In the genomic region with DNA sequence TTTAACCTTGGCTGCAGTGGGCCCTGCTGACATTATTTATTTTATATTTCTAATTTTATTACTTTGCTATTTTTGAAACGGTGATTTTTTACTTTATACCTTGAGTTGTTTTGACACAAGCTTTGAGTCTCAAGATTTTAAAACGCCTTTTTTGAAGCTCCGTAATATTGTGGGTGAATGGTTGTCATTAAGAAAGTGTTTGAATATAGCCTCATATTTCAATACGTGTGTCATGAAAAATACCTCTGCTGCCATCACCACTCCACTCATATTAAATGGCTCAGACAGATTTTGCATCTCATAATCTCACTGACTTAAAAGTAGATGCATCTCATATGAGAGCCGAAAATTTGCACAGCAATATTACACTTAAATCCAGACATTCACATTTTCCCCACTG, we compare ENCODE assay signal across 24 cellular contexts.
A peak's percentile ranks its signal among the peaks of the same experiment; 100 is the strongest.
DNase-seq lines count a peak whose midpoint lies in the region; ATAC-seq, FAIRE-seq and TF ChIP-seq lines count a peak whose summit lies in the region.
"Had no signal": no experiment of that assay in that cellular context is flagged by ENCODE, and none has a peak within 500 bp of the region (broad histone marks: within the 10 kb centered on the region; RNA-seq: fewer than 3 reads in every experiment).

No MANE protein-coding gene starts in this region.

- H3K27ac Mint-ChIP-seq in GM23338: 0 out of 2 replicates have a peak overlapping the region, but pooled peaks have one; percentile 30
- H3K27ac Mint-ChIP-seq in astrocyte (ENCODE audit: unreplicated experiment): peak overlapping the region; percentile 81
- H3K27ac Mint-ChIP-seq: B cell; CD4-positive, alpha-beta T cell; CD8-positive, alpha-beta T cell had no signal

- H3K4me3 Mint-ChIP-seq in GM23338 (no peak overlapping the region), astrocyte (ENCODE audit: unreplicated experiment) (no peak overlapping the region)
- H3K4me3 Mint-ChIP-seq: B cell; CD4-positive, alpha-beta T cell; CD8-positive, alpha-beta T cell had no signal

- no peaks in the 10 kb centered on the region for H3K27me3 ChIP-seq in GM23338 (ENCODE audit: insufficient read depth)
- no peaks in the 10 kb centered on the region for H3K27me3 ChIP-seq in astrocyte (ENCODE audit: insufficient read depth, low read length)
- H3K27me3 ChIP-seq: BLaER1 treated with 17β-estradiol and CSF1 and Interleukin-3, amounts not matched to agents 10 nM and 100 nM had no signal

- no peak for DNase-seq in GM23338 (ENCODE audit: low spot score)
- no peak for DNase-seq in astrocyte (ENCODE audit: low read depth)
- peak; percentile 43 for DNase-seq in putamen (ENCODE audit: low spot score)
- no peak for DNase-seq in H54 (ENCODE audit: insufficient read length, low spot score)
- no peak for DNase-seq in GM10266 (ENCODE audit: extremely low spot score)
- no peak for DNase-seq in amniotic stem cell (lab: John Stamatoyannopoulos, UW)
- DNase-seq: 8988T; AML-193; Caco-2; Calu3; CD4-positive, alpha-beta T cell; CD8-positive, alpha-beta T cell; DMS79 treated with DMSO at 0.1 percent for 48 hours; GF-D8 had no signal

- H3F3A ChIP-seq in GM23338 (replicated peaks; ENCODE audit: low read depth): no peaks in the 10 kb centered on the region

- H3K9me3 ChIP-seq in astrocyte (ENCODE audit: insufficient read depth, low read depth, low read length): no peaks in the 10 kb centered on the region
- H3K9me3 ChIP-seq: BLaER1 treated with 17β-estradiol and CSF1 and Interleukin-3, amounts not matched to agents 10 nM and 100 nM; Caco-2 had no signal

- no peak overlapping the region for H3K27ac ChIP-seq in GM23338 (ENCODE audit: low read depth)
- no peak overlapping the region for H3K27ac ChIP-seq in astrocyte (ENCODE audit: low read depth, low read length)
- H3K27ac ChIP-seq: BLaER1 treated with 17β-estradiol and CSF1 and Interleukin-3, amounts not matched to agents 10 nM and 100 nM; C4-2B had no signal

- H2AFZ ChIP-seq in GM23338 (no peak overlapping the region), astrocyte (ENCODE audit: low read depth, low read length) (no peak overlapping the region)

- no peak for TF ChIP-seq POLR2A in H54 (IDR thresholded peaks at IDR 0.05; ENCODE audit: low read depth, low read length)

- H3K4me3 ChIP-seq in GM23338: no peak overlapping the region
- H3K4me3 ChIP-seq in astrocyte (ENCODE audit: insufficient read depth, low read depth, low read length): no peak overlapping the region
- H3K4me3 ChIP-seq: BLaER1 treated with 17β-estradiol and CSF1 and Interleukin-3, amounts not matched to agents 10 nM and 100 nM; GM12878 had no signal

- no peaks in the 10 kb centered on the region for H3K9me2 ChIP-seq in GM23338 (ENCODE audit: insufficient read depth)

- H3K36me3 ChIP-seq in GM23338 (ENCODE audit: insufficient read depth) (no peaks in the 10 kb centered on the region), astrocyte (ENCODE audit: insufficient read depth, low read length) (no peaks in the 10 kb centered on the region)
- H3K36me3 ChIP-seq: BLaER1 treated with 17β-estradiol and CSF1 and Interleukin-3, amounts not matched to agents 10 nM and 100 nM had no signal

- no peak for FAIRE-seq in astrocyte (lab: Jason Lieb, UNC)
- no peak for FAIRE-seq in H54 (lab: Jason Lieb, UNC)
- FAIRE-seq: A204.1, D721Med, G401.6, GM12878, GM12892, GM18507 had no signal

- H3K4me1 ChIP-seq in GM23338 (ENCODE audit: insufficient read depth): no peaks in the 10 kb centered on the region; the same call in 1 of the 2 replicates
- H3K4me1 ChIP-seq in astrocyte (ENCODE audit: insufficient read depth, low read length): peaks cover 7% of the 10 kb centered on the region
- H3K4me1 ChIP-seq: Caco-2 had no signal

- no peaks in the 10 kb centered on the region for H4K20me1 ChIP-seq in GM23338 (replicated peaks; ENCODE audit: insufficient read depth)
- H4K20me1 ChIP-seq in astrocyte (ENCODE audit: insufficient read depth, low read length): no peaks in the 10 kb centered on the region
- H4K20me1 ChIP-seq: BLaER1 treated with 17β-estradiol and CSF1 and Interleukin-3, amounts not matched to agents 10 nM and 100 nM had no signal

- H3K9me3 Mint-ChIP-seq in GM23338 (no peaks in the 10 kb centered on the region), astrocyte (ENCODE audit: unreplicated experiment) (no peaks in the 10 kb centered on the region)

- H3K4me1 Mint-ChIP-seq in GM23338: no peaks in the 10 kb centered on the region
- peaks cover 37% of the 10 kb centered on the region for H3K4me1 Mint-ChIP-seq in astrocyte (ENCODE audit: low read depth, unreplicated experiment)
- H3K4me1 Mint-ChIP-seq: B cell had no signal

- H3K36me3 Mint-ChIP-seq in GM23338 (ENCODE audit: low read depth): no peaks in the 10 kb centered on the region
- no peaks in the 10 kb centered on the region for H3K36me3 Mint-ChIP-seq in astrocyte (ENCODE audit: low read depth, unreplicated experiment)
- H3K36me3 Mint-ChIP-seq: CD8-positive, alpha-beta T cell had no signal

- H3K27me3 Mint-ChIP-seq in GM23338 (ENCODE audit: insufficient read depth, low read depth, poor library complexity): no peaks in the 10 kb centered on the region
- no peaks in the 10 kb centered on the region for H3K27me3 Mint-ChIP-seq in astrocyte (ENCODE audit: low read depth, unreplicated experiment)
- H3K27me3 Mint-ChIP-seq: B cell; CD4-positive, alpha-beta T cell had no signal

- TF ChIP-seq CTCF in GM23338 (conservative IDR thresholded peaks at IDR 0.05; ENCODE audit: low read depth in 2 of 2) (no peak), astrocyte (IDR thresholded peaks at IDR 0.05; ENCODE audit: insufficient read depth, low read depth, low read length) (no peak), GM10266 (IDR thresholded peaks at IDR 0.05; ENCODE audit: control insufficient read depth, insufficient read depth, low read depth, missing control alignments) (no peak)

- no peak overlapping the region for H3K9ac ChIP-seq in astrocyte (ENCODE audit: low read length)
- H3K9ac ChIP-seq: BLaER1 treated with 17β-estradiol and CSF1 and Interleukin-3, amounts not matched to agents 10 nM and 100 nM had no signal

- ATAC-seq in GM23338 (no peak), GM21737 (IDR thresholded peaks at IDR 0.05; ENCODE audit: unreplicated experiment) (no peak)
- ATAC-seq: CD8-positive, alpha-beta T cell; GM12878 had no signal

- H3K4me2 ChIP-seq in GM23338 (no peak overlapping the region), astrocyte (ENCODE audit: low read length) (no peak overlapping the region)
- H3K4me2 ChIP-seq: BLaER1 treated with 17β-estradiol and CSF1 and Interleukin-3, amounts not matched to agents 10 nM and 100 nM had no signal

- H3K79me2 ChIP-seq in GM23338 (replicated peaks; ENCODE audit: insufficient read depth): no peaks in the 10 kb centered on the region
- no peaks in the 10 kb centered on the region for H3K79me2 ChIP-seq in astrocyte (ENCODE audit: insufficient read depth, low read length)

TF ChIP-seq in GM23338, 12 proteins besides CTCF, POLR2A, EP300 and RAD21 (continues in another document):
- no peak for TF ChIP-seq POLR2AphosphoS5 (IDR thresholded peaks at IDR 0.05; ENCODE audit: low read depth)
- TF ChIP-seq ZNF331 (CRISPR knock-in tag; IDR thresholded peaks at IDR 0.05; ENCODE audit: low read depth): no peak
- no peak for TF ChIP-seq STAT1 (IDR thresholded peaks at IDR 0.05; ENCODE audit: unreplicated experiment)
- TF ChIP-seq EZH2 (IDR thresholded peaks at IDR 0.05; ENCODE audit: low read depth, unreplicated experiment): no peak
